Comparison of ENCODE assay signal across 1 cellular context in genomic region chr2:106948550-106948949, GRCh38.
TF ChIP-seq lines count a peak whose summit lies in the region.

No MANE protein-coding gene starts in this region.

TF ChIP-seq in GM23338, 12 proteins besides CTCF, POLR2A, EP300 and RAD21 (continued from another document):
- TF ChIP-seq ZNF462 (CRISPR knock-in tag; IDR thresholded peaks at IDR 0.05) (no peak), NANOG (IDR thresholded peaks at IDR 0.05; ENCODE audit: borderline replicate concordance) (no peak), ZNF114 (CRISPR knock-in tag; IDR thresholded peaks at IDR 0.05) (no peak), EZH2phosphoT487 (IDR thresholded peaks at IDR 0.05; ENCODE audit: unreplicated experiment) (no peak), JUNB (IDR thresholded peaks at IDR 0.05; ENCODE audit: unreplicated experiment) (no peak), REST (IDR thresholded peaks at IDR 0.05; ENCODE audit: unreplicated experiment) (no peak)
